In the genomic region with DNA sequence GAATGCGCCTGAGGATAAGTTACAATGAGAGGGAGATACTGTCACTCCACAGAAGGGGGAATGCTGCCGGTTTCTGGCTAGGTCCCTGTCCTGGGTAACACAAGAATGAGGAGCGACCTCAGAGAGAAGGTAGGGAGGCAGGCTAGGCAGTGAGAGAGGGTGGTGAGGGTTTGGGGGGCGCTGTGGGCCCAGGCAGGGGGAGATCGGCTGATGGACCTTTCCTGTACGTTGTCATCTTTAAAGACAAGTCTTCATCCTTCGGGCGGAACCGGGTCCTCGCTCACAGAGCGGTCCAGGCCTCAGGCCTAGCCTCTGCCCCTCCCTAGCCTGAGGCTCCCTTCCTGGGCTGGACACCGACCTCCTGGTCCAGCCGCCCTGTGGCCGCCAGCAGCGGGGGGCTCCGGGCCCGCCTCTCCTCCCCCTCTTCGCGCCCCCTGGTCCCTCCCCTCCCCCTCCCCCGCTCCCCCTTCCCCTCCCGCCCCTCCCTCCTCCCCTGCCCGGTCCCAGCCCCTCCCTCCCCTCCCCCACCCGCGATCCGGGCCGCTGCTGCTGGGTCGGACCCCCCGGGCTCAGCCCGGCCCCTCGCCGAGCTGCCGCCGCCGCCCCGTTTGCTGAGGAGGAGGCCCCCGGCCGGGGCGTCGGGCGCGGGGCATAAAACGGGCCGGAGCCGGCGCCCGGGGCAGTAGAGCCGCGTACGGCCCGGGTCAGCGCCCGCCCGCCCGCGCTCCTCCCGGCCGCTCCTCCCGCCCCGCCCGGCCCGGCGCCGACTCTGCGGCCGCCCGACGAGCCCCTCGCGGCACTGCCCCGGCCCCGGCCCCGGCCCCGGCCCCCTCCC, we compare ENCODE assay signal across 9 cellular contexts. TPM values are rescaled to one million over a fixed set of nuclear protein-coding genes. Genes with fewer than 3 reads are reported as not detected.
DNase-seq lines count a peak whose midpoint lies in the region; ATAC-seq, FAIRE-seq and TF ChIP-seq lines count a peak whose summit lies in the region.
"Had no signal": no experiment of that assay in that cellular context is flagged by ENCODE, and none has a peak within 500 bp of the region (broad histone marks: within the 10 kb centered on the region; RNA-seq: fewer than 3 reads in every experiment).

Gene CHRD (plus strand): TSS at position 680 of the 835 bp plus-strand sequence. CDS start 265 bp downstream, outside the sequence.

- H3K36me3 ChIP-seq in HUES64 (ENCODE audit: insufficient read depth, low read length) (no peaks in the 10 kb centered on the region), keratinocyte (ENCODE audit: control insufficient read depth in 2 of 2, extremely low read depth in 1 of 2, insufficient read depth in 2 of 2, low read length in 2 of 2) (no peaks in the 10 kb centered on the region), small intestine (ENCODE audit: control insufficient read depth in 2 of 2, insufficient read depth in 2 of 2, low read length in 2 of 2) (no peaks in the 10 kb centered on the region)
- H3K36me3 ChIP-seq: neutrophil had no signal

- dilution Hi-C loops in keratinocyte (cut with MboI; ENCODE audit: extremely low pct_ligation_motif_present, low sequenced_read_pairs): no loop called here

- peak within 1 kb of the TSS; percentile 56 for H3K4me3 ChIP-seq in HUES64 (ENCODE audit: low read length)
- H3K4me3 ChIP-seq in astrocyte of the cerebellum (ENCODE audit: low read depth, low read length): peak within 1 kb of the TSS; percentile 31
- H3K4me3 ChIP-seq in keratinocyte (ENCODE audit: control insufficient read depth in 2 of 3, extremely low read depth in 1 of 3, insufficient read depth in 2 of 3, low read depth in 1 of 3, low read length in 3 of 3): peak within 1 kb of the TSS in 1 of 3 experiments; percentile 46
- H3K4me3 ChIP-seq in small intestine (ENCODE audit: low read depth in 1 of 2, low read length in 2 of 2): peak within 1 kb of the TSS; percentile 10 to 64

- H3K9ac ChIP-seq in HUES64 (ENCODE audit: low read depth, low read length): no peak within 1 kb of the TSS
- no peak within 1 kb of the TSS for H3K9ac ChIP-seq in keratinocyte (ENCODE audit: control insufficient read depth, extremely low read depth, insufficient read depth, low read length)

- TF ChIP-seq CTCF in astrocyte of the cerebellum (IDR thresholded peaks at IDR 0.05; ENCODE audit: low read depth, low read length, missing control alignments) (no peak), keratinocyte (optimal IDR thresholded peaks at IDR 0.05 in 1 of 3, IDR thresholded peaks at IDR 0.05 in 1 of 3, conservative IDR thresholded peaks at IDR 0.05 in 1 of 3; ENCODE audit: extremely low read depth in 1 of 3, insufficient read depth in 2 of 3, low read length in 3 of 3) (no peak)

- peaks cover 25% of the 10 kb centered on the region for H3K4me1 ChIP-seq in HUES64 (ENCODE audit: insufficient read depth, low read length)
- no peaks in the 10 kb centered on the region for H3K4me1 ChIP-seq in keratinocyte (ENCODE audit: control insufficient read depth, extremely low read depth, insufficient read depth, low read length)
- H3K4me1 ChIP-seq in small intestine (ENCODE audit: control insufficient read depth in 2 of 2, insufficient read depth in 1 of 2, low read depth in 1 of 2, low read length in 1 of 2): no peaks in the 10 kb centered on the region

- FAIRE-seq in keratinocyte (lab: Jason Lieb, UNC) (no peak), small intestine (lab: Jason Lieb, UNC) (no peak)

- no peaks in the 10 kb centered on the region for H3K9me1 ChIP-seq in keratinocyte (ENCODE audit: control insufficient read depth, extremely low read depth, insufficient read depth, low read length)

- H3K27me3 ChIP-seq in HUES64 (ENCODE audit: insufficient read depth, low read length): peaks cover 65% of the 10 kb centered on the region
- peaks cover 81% of the 10 kb centered on the region for H3K27me3 ChIP-seq in keratinocyte (ENCODE audit: control insufficient read depth, extremely low read depth, insufficient read depth, low read length)
- H3K27me3 ChIP-seq in small intestine (ENCODE audit: control insufficient read depth in 2 of 2, insufficient read depth in 2 of 2, low read length in 2 of 2): peaks cover 17 to 19% of the 10 kb centered on the region in 2 donors

- DNase-seq in astrocyte of the cerebellum (ENCODE audit: low read depth) (no peak), keratinocyte (ENCODE audit: low read depth, low spot score) (no peak), small intestine (no peak), HK-2 (ENCODE audit: unreplicated experiment) (no peak), NCI-H510A treated with DMSO at 0.1 percent for 48 hours (lab: John Stamatoyannopoulos, UW) (no peak)
- DNase-seq in stimulated activated naive CD4-positive, alpha-beta T cell (lab: John Stamatoyannopoulos, UW): no peak

- no peak within 1 kb of the TSS for H3K27ac ChIP-seq in HUES64 (ENCODE audit: low read depth, low read length)
- no peak within 1 kb of the TSS for H3K27ac ChIP-seq in keratinocyte (ENCODE audit: control insufficient read depth, insufficient read depth, low read length)
- H3K27ac ChIP-seq in small intestine (ENCODE audit: low read depth in 1 of 2, low read length in 1 of 2): peak within 1 kb of the TSS in 1 of 2 donors; percentile 67
- H3K27ac ChIP-seq: neutrophil had no signal

- H3K79me2 ChIP-seq in keratinocyte (ENCODE audit: control insufficient read depth, insufficient read depth, low read length): no peaks in the 10 kb centered on the region

- H3K9me3 ChIP-seq in HUES64 (ENCODE audit: insufficient read depth, low read depth, low read length): no peaks in the 10 kb centered on the region
- H3K9me3 ChIP-seq in keratinocyte (ENCODE audit: control insufficient read depth, low read depth, low read length): no peaks in the 10 kb centered on the region
- H3K9me3 ChIP-seq in small intestine (ENCODE audit: control insufficient read depth, low read depth): no peaks in the 10 kb centered on the region
- H3K9me3 ChIP-seq: neutrophil had no signal

- WGBS in HUES64: 3% methylated on average over 56 of the region's 73 CpGs
- WGBS in small intestine, 3 donors: 15 to 51% (median 48%) methylated on average over 15 to 68 of the region's 73 CpGs

- no peak for ATAC-seq in GM21367 (IDR thresholded peaks at IDR 0.05; ENCODE audit: unreplicated experiment)

- H3K4me2 ChIP-seq in keratinocyte (ENCODE audit: control insufficient read depth, extremely low read depth, insufficient read depth, low read depth, low read length): peak within 1 kb of the TSS; percentile 48

- H4K20me1 ChIP-seq in keratinocyte (ENCODE audit: control insufficient read depth, extremely low read depth, insufficient read depth, low read length): no peaks in the 10 kb centered on the region

- in situ Hi-C loops in astrocyte of the cerebellum (cut with HindIII; ENCODE audit: low sequenced_read_pairs): no loop called here

- H2AFZ ChIP-seq in keratinocyte (ENCODE audit: control insufficient read depth, low read length): no peak within 1 kb of the TSS

RNA-seq across cellular contexts. Expression of gene CHRD, which starts in this region (rescaled TPM):
- polyA plus RNA-seq in HUES64 (2013, experiment 1 of 2): 4.7 TPM
- polyA plus RNA-seq in HUES64 (2013, experiment 2 of 2): 5.3 TPM
- polyA plus RNA-seq in keratinocyte (not detected in 3 replicates), small intestine (1 to 10 TPM in 1 of 3 donors, under 1 TPM in 1, not detected in 1; 0.27 to 3.8 TPM)
- polyA plus RNA-seq in keratinocyte (2011; ENCODE audit: low read depth): not detected
- polyA plus RNA-seq in keratinocyte (2011; cell fraction: cytosol; rRNA removed): not detected in 2 replicates
- polyA plus RNA-seq in keratinocyte (2011; cell fraction: nucleus; rRNA removed): 0.11 TPM in 1 of 2 replicates, not detected in the other
- polyA plus RNA-seq in keratinocyte (2012; ENCODE audit: low replicate concordance): not detected in 2 replicates
- polyA minus RNA-seq in keratinocyte: not detected in 3 replicates
- polyA minus RNA-seq in keratinocyte (2011; cell fraction: cytosol; rRNA and poly(A)+ RNA removed): not detected
- polyA minus RNA-seq in keratinocyte (2011; cell fraction: nucleus; rRNA and poly(A)+ RNA removed): not detected in 2 replicates
